27 cellular contexts compared by ENCODE assay signal in genomic region chr3:120200836-120201235, GRCh38.
"Had no signal": no experiment of that assay in that cellular context is flagged by ENCODE, and none has a peak within 500 bp of the region (broad histone marks: within the 10 kb centered on the region; RNA-seq: fewer than 3 reads in every experiment).

No MANE protein-coding gene starts in this region.

- DNase-seq: activated CD4-positive, alpha-beta memory T cell treated with anti-CD3 and anti-CD28 coated beads, Interleukin-2, amount 10 ng/mL, durations not matched to agents 7 days and 5 days; activated CD4-positive, alpha-beta T cell treated with anti-CD3 and anti-CD28 coated beads, Interleukin-2, amount 10 ng/mL, durations not matched to agents 24 days and 14 days; activated effector memory CD4-positive, alpha-beta T cell treated with Interleukin-2 at 50 U/mL for 16 hours; activated naive CD4-positive, alpha-beta T cell treated with anti-CD3 and anti-CD28 coated beads for 36 hours; activated naive CD8-positive, alpha-beta T cell treated with anti-CD3 and anti-CD28 coated beads, Interleukin-2, amount 10 ng/mL, durations not matched to agents 7 days and 5 days; activated T-cell treated with anti-CD3 and anti-CD28 coated beads, Interleukin-2, amount 50 U/mL, for 72 hours; amniotic stem cell; colonic mucosa; dorsolateral prefrontal cortex; effector memory CD8-positive, alpha-beta T cell; head of caudate nucleus; hypothalamus; naive thymus-derived CD8-positive, alpha-beta T cell; nucleus accumbens; right cardiac atrium; stimulated activated CD4-positive, alpha-beta T cell treated with anti-CD3 and anti-CD28 coated beads, Interleukin-12 subunit alpha, Interleukin-12 subunit beta, amount 100 ng/mL, for 4 hours; stimulated activated CD4-positive, alpha-beta T cell treated with anti-CD3 and anti-CD28 coated beads, Interleukin-4, amount 100 ng/mL, for 4 hours; substantia nigra; T-helper 17 cell; tibial artery had no signal

- H3K36me3 ChIP-seq: colonic mucosa, esophagus muscularis mucosa, tibial artery had no signal

- H3K4me3 ChIP-seq: colonic mucosa, dorsolateral prefrontal cortex, esophagus muscularis mucosa, tibial artery had no signal

- H3K4me3 Mint-ChIP-seq: activated CD4-positive, alpha-beta memory T cell treated with anti-CD3 and anti-CD28 coated beads, Interleukin-2, amount 10 ng/mL, durations not matched to agents 7 days and 5 days; activated CD4-positive, alpha-beta T cell treated with anti-CD3 and anti-CD28 coated beads, Interleukin-2, amount 10 ng/mL, durations not matched to agents 24 days and 14 days; activated naive CD4-positive, alpha-beta T cell treated with anti-CD3 and anti-CD28 coated beads for 36 hours; activated naive CD8-positive, alpha-beta T cell treated with anti-CD3 and anti-CD28 coated beads, Interleukin-2, amount 10 ng/mL, durations not matched to agents 7 days and 5 days; activated T-cell treated with anti-CD3 and anti-CD28 coated beads, Interleukin-2, amount 50 U/mL, for 72 hours; effector memory CD8-positive, alpha-beta T cell; memory B cell; naive thymus-derived CD8-positive, alpha-beta T cell; stimulated activated naive CD8-positive, alpha-beta T cell treated with anti-CD3 and anti-CD28 coated beads, Interleukin-15, Interleukin-2, amounts not matched to agents 100 ng/mL and 50 ng/mL, for 24 hours; T-helper 17 cell had no signal

- H3K27me3 ChIP-seq: colonic mucosa, dorsolateral prefrontal cortex, esophagus muscularis mucosa, tibial artery had no signal

- H3K4me1 ChIP-seq: colonic mucosa, parathyroid adenoma had no signal

- ATAC-seq: activated T-cell treated with anti-CD3 and anti-CD28 coated beads, Interleukin-2, amount 50 U/mL, for 72 hours; effector memory CD8-positive, alpha-beta T cell; naive thymus-derived CD8-positive, alpha-beta T cell; right cardiac atrium; T-helper 17 cell had no signal

- FAIRE-seq: frontal cortex, islet of Langerhans, urothelium cell line had no signal

- H3K27ac ChIP-seq: colonic mucosa, dorsolateral prefrontal cortex, esophagus muscularis mucosa, parathyroid adenoma, tibial artery had no signal

- H3K36me3 Mint-ChIP-seq: activated naive CD8-positive, alpha-beta T cell treated with anti-CD3 and anti-CD28 coated beads, Interleukin-2, amount 10 ng/mL, durations not matched to agents 7 days and 5 days; memory B cell; naive thymus-derived CD8-positive, alpha-beta T cell had no signal

- H3K9me3 ChIP-seq: colonic mucosa, esophagus muscularis mucosa, tibial artery had no signal

- H3K79me2 ChIP-seq: parathyroid adenoma had no signal

- H3K9ac ChIP-seq: parathyroid adenoma had no signal

- H3K27ac Mint-ChIP-seq: activated CD4-positive, alpha-beta memory T cell treated with anti-CD3 and anti-CD28 coated beads, Interleukin-2, amount 10 ng/mL, durations not matched to agents 7 days and 5 days; activated CD4-positive, alpha-beta T cell treated with anti-CD3 and anti-CD28 coated beads, Interleukin-2, amount 10 ng/mL, durations not matched to agents 24 days and 14 days; activated naive CD4-positive, alpha-beta T cell treated with anti-CD3 and anti-CD28 coated beads for 36 hours; activated naive CD8-positive, alpha-beta T cell treated with anti-CD3 and anti-CD28 coated beads, Interleukin-2, amount 10 ng/mL, durations not matched to agents 7 days and 5 days; activated T-cell treated with anti-CD3 and anti-CD28 coated beads, Interleukin-2, amount 50 U/mL, for 72 hours; effector memory CD8-positive, alpha-beta T cell; memory B cell; naive thymus-derived CD8-positive, alpha-beta T cell; stimulated activated naive CD8-positive, alpha-beta T cell treated with anti-CD3 and anti-CD28 coated beads, Interleukin-15, Interleukin-2, amounts not matched to agents 100 ng/mL and 50 ng/mL, for 24 hours; T-helper 17 cell had no signal

- H3K4me1 Mint-ChIP-seq: activated CD4-positive, alpha-beta memory T cell treated with anti-CD3 and anti-CD28 coated beads, Interleukin-2, amount 10 ng/mL, durations not matched to agents 7 days and 5 days; activated CD4-positive, alpha-beta T cell treated with anti-CD3 and anti-CD28 coated beads, Interleukin-2, amount 10 ng/mL, durations not matched to agents 24 days and 14 days; activated naive CD8-positive, alpha-beta T cell treated with anti-CD3 and anti-CD28 coated beads, Interleukin-2, amount 10 ng/mL, durations not matched to agents 7 days and 5 days; memory B cell; naive thymus-derived CD8-positive, alpha-beta T cell; T-helper 17 cell had no signal

- H3K27me3 Mint-ChIP-seq: activated CD4-positive, alpha-beta memory T cell treated with anti-CD3 and anti-CD28 coated beads, Interleukin-2, amount 10 ng/mL, durations not matched to agents 7 days and 5 days; activated naive CD8-positive, alpha-beta T cell treated with anti-CD3 and anti-CD28 coated beads, Interleukin-2, amount 10 ng/mL, durations not matched to agents 7 days and 5 days; effector memory CD8-positive, alpha-beta T cell; memory B cell; naive thymus-derived CD8-positive, alpha-beta T cell; stimulated activated naive CD8-positive, alpha-beta T cell treated with anti-CD3 and anti-CD28 coated beads, Interleukin-15, Interleukin-2, amounts not matched to agents 100 ng/mL and 50 ng/mL, for 24 hours; T-helper 17 cell had no signal

- H3K9me3 Mint-ChIP-seq: activated CD4-positive, alpha-beta memory T cell treated with anti-CD3 and anti-CD28 coated beads, Interleukin-2, amount 10 ng/mL, durations not matched to agents 7 days and 5 days; activated CD4-positive, alpha-beta T cell treated with anti-CD3 and anti-CD28 coated beads, Interleukin-2, amount 10 ng/mL, durations not matched to agents 24 days and 14 days; activated naive CD4-positive, alpha-beta T cell treated with anti-CD3 and anti-CD28 coated beads for 36 hours; activated naive CD8-positive, alpha-beta T cell treated with anti-CD3 and anti-CD28 coated beads, Interleukin-2, amount 10 ng/mL, durations not matched to agents 7 days and 5 days; activated T-cell treated with anti-CD3 and anti-CD28 coated beads, Interleukin-2, amount 50 U/mL, for 72 hours; effector memory CD8-positive, alpha-beta T cell; memory B cell; naive thymus-derived CD8-positive, alpha-beta T cell; stimulated activated naive CD8-positive, alpha-beta T cell treated with anti-CD3 and anti-CD28 coated beads, Interleukin-15, Interleukin-2, amounts not matched to agents 100 ng/mL and 50 ng/mL, for 24 hours had no signal

- H2AFZ ChIP-seq: parathyroid adenoma had no signal
